ENCODE assay signal across 12 cellular contexts in the genomic region with DNA sequence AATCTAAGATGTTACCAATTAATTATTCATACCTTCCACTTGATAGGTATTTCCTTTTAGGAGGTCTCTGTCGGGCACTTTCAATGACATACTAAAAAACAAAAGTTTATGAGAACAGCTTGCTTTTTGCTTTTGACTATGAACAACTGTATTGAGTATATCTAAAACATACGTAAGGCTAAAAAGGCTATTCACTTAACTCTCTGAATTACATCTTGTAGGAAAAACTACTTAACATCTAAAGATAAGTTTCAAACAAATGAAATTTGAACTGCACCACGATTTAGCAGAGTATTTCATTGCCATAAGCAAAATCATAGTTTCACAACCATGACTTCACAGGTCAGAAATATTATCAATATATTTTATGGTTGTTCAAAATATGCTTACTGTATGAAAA. TPM values are rescaled to one million over a fixed set of nuclear protein-coding genes. Genes with fewer than 3 reads are reported as not detected.
"Had no signal": no experiment of that assay in that cellular context is flagged by ENCODE, and none has a peak within 500 bp of the region (broad histone marks: within the 10 kb centered on the region; RNA-seq: fewer than 3 reads in every experiment).

No MANE protein-coding gene starts in this region.

- ATAC-seq: GM23338, HCT116 had no signal

- H3K4me1 ChIP-seq: HAP-1 had no signal

- H2AFZ ChIP-seq: GM23248, GM23338 had no signal

- H3K27ac ChIP-seq: GM23248 had no signal

- H3K9me3 ChIP-seq: HAP-1 had no signal

- H3K9ac ChIP-seq: GM23248 had no signal

- DNase-seq: GM23248, GOT3, H7, H9, HCEC 1CT, HFFc6 had no signal

- H3K4me2 ChIP-seq: GM23338 had no signal

- H3K4me3 ChIP-seq: GM23248, GM23338, HAP-1 had no signal

- FAIRE-seq: H1, H54 had no signal

RNA-seq across cellular contexts. Expression of gene CSNK1A1L, which starts 57.6 kb away (rescaled TPM):
- total RNA-seq: GM23248, GM23338, H1, H4, H7, H9, HFFc6 had no signal
- polyA plus RNA-seq: GM23248, GM23338, H1 had no signal
